Comparison of ENCODE assay signal across 10 cellular contexts in genomic region chr3:167653750-167654149, GRCh38. TPM values are rescaled to one million over a fixed set of nuclear protein-coding genes. Genes with fewer than 3 reads are reported as not detected.
DNase-seq lines count a peak whose midpoint lies in the region; ATAC-seq, FAIRE-seq and TF ChIP-seq lines count a peak whose summit lies in the region.
"Had no signal": no experiment of that assay in that cellular context is flagged by ENCODE, and none has a peak within 500 bp of the region (broad histone marks: within the 10 kb centered on the region; RNA-seq: fewer than 3 reads in every experiment).

Gene WDR49 (minus strand): TSS chr3:167653942. CDS start chr3:167653425, 517 bp downstream.

- no peak for TF ChIP-seq POLR2A in GM12891 (IDR thresholded peaks at IDR 0.05; ENCODE audit: low read depth, low read length)

- no peaks in the 10 kb centered on the region for H3K27me3 Mint-ChIP-seq in activated B cell treated with CpG ODN at 0.5 μM for 24 hours

- POLR2A ChIA-PET in activated B cell treated with CpG ODN at 0.5 μM for 24 hours (lab: Charles Lee), result no interaction called here

- no peaks in the 10 kb centered on the region for H3K36me3 Mint-ChIP-seq in activated B cell treated with CpG ODN at 0.5 μM for 24 hours (ENCODE audit: low read depth)

- FAIRE-seq in GM12891 (lab: Jason Lieb, UNC), result no peak

- DNase-seq in GM12891 (ENCODE audit: insufficient read length, low spot score) (no peak), activated B cell treated with CpG ODN at 0.5 μM for 24 hours (no peak), lung microvascular endothelial cell (ENCODE audit: low read depth in 2 of 2) (peak; percentile 42 to 76), NCI-H2227 (lab: John Stamatoyannopoulos, UW; ENCODE audit: unreplicated experiment) (no peak), islet precursor cell (no peak), D341Med (ENCODE audit: low spot score) (no peak)

- no peak for TF ChIP-seq CTCF in activated B cell treated with CpG ODN at 0.5 μM for 24 hours (IDR thresholded peaks at IDR 0.05)

- ATAC-seq in HG03442 (IDR thresholded peaks at IDR 0.05; ENCODE audit: unreplicated experiment) (peak; percentile 50), activated B cell treated with CpG ODN at 0.5 μM for 24 hours (ENCODE audit: low read depth) (no peak), GM21619 (IDR thresholded peaks at IDR 0.05; ENCODE audit: unreplicated experiment) (no peak)
- ATAC-seq: HCT116 had no signal

- H3K4me1 Mint-ChIP-seq in activated B cell treated with CpG ODN at 0.5 μM for 24 hours, result peaks cover 26% of the 10 kb centered on the region

- H3K4me3 Mint-ChIP-seq in activated B cell treated with CpG ODN at 0.5 μM for 24 hours, result peak within 1 kb of the TSS; percentile 1

- CTCF ChIA-PET in activated B cell treated with CpG ODN at 0.5 μM for 24 hours (lab: Charles Lee), result no interaction called here

- peak within 1 kb of the TSS; percentile 6 for H3K27ac Mint-ChIP-seq in activated B cell treated with CpG ODN at 0.5 μM for 24 hours

- H3K9me3 Mint-ChIP-seq in activated B cell treated with CpG ODN at 0.5 μM for 24 hours, result peaks cover 2% of the 10 kb centered on the region

- intact Hi-C loops in activated B cell treated with CpG ODN at 0.5 μM for 24 hours (cut with micrococcal nuclease), result no loop called here

TF ChIP-seq in GM12891, 5 proteins besides CTCF, POLR2A, EP300 and RAD21:
- TF ChIP-seq POLR2AphosphoS5 (IDR thresholded peaks at IDR 0.05; ENCODE audit: low read depth, low read length) (no peak), SPI1 (IDR thresholded peaks at IDR 0.05; ENCODE audit: low read depth, low read length) (peak; percentile 67)
TF ChIP-seq in GM12891: peak in this region for 1.

RNA-seq across cellular contexts. Expression of gene WDR49, which starts in this region (rescaled TPM):
- polyA plus RNA-seq in GM12891 (2012; ENCODE audit: low read depth, missing spikeins), result not detected
- 0.49 TPM in 2 replicates for total RNA-seq in activated B cell treated with CpG ODN at 0.5 μM for 24 hours
- 0.20 and 0.22 TPM in 2 replicates for total RNA-seq in lung microvascular endothelial cell
- total RNA-seq: Daoy had no signal

Comparison
In these comparisons a context has a peak if more than half of its experiments do, and no peak if none do; other contexts are left out.
1. Peak in DNase-seq in lung microvascular endothelial cell; RNA of the gene not detected or under 1 TPM.